8 cellular contexts compared by ENCODE assay signal in the genomic region with DNA sequence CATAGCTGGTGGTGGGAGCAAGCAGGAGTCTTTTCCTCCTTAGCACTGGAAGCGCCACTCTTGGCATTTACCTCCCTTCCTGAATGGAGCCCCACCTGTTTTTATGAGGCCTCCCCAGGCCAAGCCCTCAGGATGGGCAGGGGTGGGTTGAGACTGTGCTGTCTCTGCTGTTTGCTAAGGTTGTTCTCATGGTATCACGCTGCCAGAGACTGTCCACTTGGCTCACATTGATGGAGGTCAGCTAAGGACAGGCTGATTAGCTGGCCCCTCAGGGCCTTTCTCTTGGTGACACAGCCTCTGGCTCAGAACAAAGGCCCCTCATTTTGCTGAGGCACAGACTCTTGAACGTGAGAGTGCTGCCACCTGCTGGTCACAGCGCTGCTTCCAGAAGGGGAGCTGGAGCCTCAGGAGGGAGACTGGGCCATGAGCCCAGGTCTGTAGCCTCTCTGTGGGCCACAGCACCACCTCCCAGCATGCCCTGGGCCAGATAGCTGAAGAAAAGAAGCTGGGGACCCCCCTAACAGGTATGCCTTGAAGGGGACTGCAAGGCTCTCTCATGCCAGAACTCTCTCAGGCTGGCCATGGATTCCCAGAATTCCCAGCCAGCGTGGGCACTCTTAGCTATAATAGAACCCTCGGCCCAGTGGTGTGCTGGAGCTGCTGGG.
DNase-seq lines count a peak whose midpoint lies in the region; ATAC-seq, FAIRE-seq and TF ChIP-seq lines count a peak whose summit lies in the region.

No MANE protein-coding gene starts in this region.

- no peak overlapping the region for H4K8ac ChIP-seq in neuronal stem cell (ENCODE audit: low read depth, low read length)

- peak; percentile 64 for ATAC-seq in GM21737 (IDR thresholded peaks at IDR 0.05; ENCODE audit: unreplicated experiment)

- H3K4me2 ChIP-seq in neuronal stem cell (ENCODE audit: insufficient read depth, low read length, poor library complexity, severe bottlenecking) = no peak overlapping the region

- no peak overlapping the region for H3K4me3 ChIP-seq in fibroblast of villous mesenchyme (ENCODE audit: low read depth, low read length)
- H3K4me3 ChIP-seq in neuronal stem cell (ENCODE audit: low read length in 2 of 2) = no peak overlapping the region

- peak overlapping the region; percentile 34 for H2BK15ac ChIP-seq in neuronal stem cell (ENCODE audit: low read length)

- H3K14ac ChIP-seq in neuronal stem cell (ENCODE audit: low read length) = no peak overlapping the region

- H4K91ac ChIP-seq in neuronal stem cell (ENCODE audit: low read depth, low read length, poor library complexity) = no peak overlapping the region

- no peak overlapping the region for H2AK5ac ChIP-seq in neuronal stem cell (ENCODE audit: low read depth, low read length)

- H3K9me3 ChIP-seq in KOPT-K1 (ENCODE audit: insufficient read depth, low read length, poor library complexity, severe bottlenecking) (no peaks in the 10 kb centered on the region), neuronal stem cell (replicated peaks in 1 of 2; ENCODE audit: control insufficient read depth in 2 of 2, insufficient read depth in 1 of 2, low read depth in 1 of 2, low read length in 2 of 2) (no peaks in the 10 kb centered on the region)

- peak overlapping the region; percentile 84 for H2AFZ ChIP-seq in neuronal stem cell (ENCODE audit: low read length)

- H3K4me1 ChIP-seq in neuronal stem cell (ENCODE audit: control insufficient read depth in 2 of 2, insufficient read depth in 1 of 2, low read depth in 1 of 2, low read length in 2 of 2) = peaks cover 2 to 11% of the 10 kb centered on the region in 2 donors

- H3K18ac ChIP-seq in neuronal stem cell (ENCODE audit: low read length) = peak overlapping the region; percentile 0

- WGBS in neuronal stem cell (ENCODE audit: extremely low coverage in 2 of 2, insufficient read length in 2 of 2, insufficient replicate concordance in 1 of 2), 2 donors = no CpG with 5 or more reads among the region's 6 CpGs

- TF ChIP-seq CTCF in fibroblast of villous mesenchyme (IDR thresholded peaks at IDR 0.05; ENCODE audit: insufficient read depth, low read depth, low read length) = peak; percentile 93

- H3K23ac ChIP-seq in neuronal stem cell (ENCODE audit: low read depth, low read length, poor library complexity) = no peak overlapping the region

- no peak overlapping the region for H2BK120ac ChIP-seq in neuronal stem cell (ENCODE audit: low read depth, low read length)

- H3K27ac ChIP-seq in KOPT-K1 (ENCODE audit: low read depth, low read length, poor library complexity, severe bottlenecking) (peak overlapping the region; percentile 42), neuronal stem cell (replicated peaks; ENCODE audit: low read length) (no peak overlapping the region)

- no peaks in the 10 kb centered on the region for H3K79me1 ChIP-seq in neuronal stem cell (ENCODE audit: low read depth, low read length)

- peak; percentile 62 for DNase-seq in DMS79 (lab: John Stamatoyannopoulos, UW)
- peak; percentile 53 for DNase-seq in RCC 7860 (ENCODE audit: low spot score)
- DNase-seq in activated T-helper 1 cell treated with Interleukin-2 at 50 U/mL for 16 hours (ENCODE audit: low read depth) = peak; percentile 71
- DNase-seq in fibroblast of villous mesenchyme (ENCODE audit: low read depth) = peak; percentile 82
- DNase-seq in neuronal stem cell (ENCODE audit: low spot score) = peak; percentile 91
- peak; percentile 97 for DNase-seq in superior temporal gyrus (ENCODE audit: extremely low spot score)

- no peak for FAIRE-seq in RCC 7860 (lab: Jason Lieb, UNC)

- no peak overlapping the region for H3K4ac ChIP-seq in neuronal stem cell (ENCODE audit: low read length)

- no peak overlapping the region for H3K9ac ChIP-seq in neuronal stem cell (ENCODE audit: low read depth, low read length, poor library complexity)

- H3K36me3 ChIP-seq in KOPT-K1 (ENCODE audit: insufficient read depth, low read length) = no peaks in the 10 kb centered on the region
- H3K36me3 ChIP-seq in neuronal stem cell (replicated peaks in 1 of 2; ENCODE audit: control insufficient read depth in 2 of 2, insufficient read depth in 2 of 2, low read length in 2 of 2) = no peaks in the 10 kb centered on the region

- H3K27me3 ChIP-seq in neuronal stem cell (ENCODE audit: control insufficient read depth in 3 of 3, insufficient read depth in 3 of 3, low read depth in 1 of 3, low read length in 3 of 3) = peaks cover 0 to 13% (median 0%) of the 10 kb centered on the region in 3 experiments

- H2BK5ac ChIP-seq in neuronal stem cell (ENCODE audit: low read length) = no peak overlapping the region

- no peak overlapping the region for H2BK12ac ChIP-seq in neuronal stem cell (ENCODE audit: low read length)
